ENCODE assay signal across 8 cellular contexts in the genomic region with DNA sequence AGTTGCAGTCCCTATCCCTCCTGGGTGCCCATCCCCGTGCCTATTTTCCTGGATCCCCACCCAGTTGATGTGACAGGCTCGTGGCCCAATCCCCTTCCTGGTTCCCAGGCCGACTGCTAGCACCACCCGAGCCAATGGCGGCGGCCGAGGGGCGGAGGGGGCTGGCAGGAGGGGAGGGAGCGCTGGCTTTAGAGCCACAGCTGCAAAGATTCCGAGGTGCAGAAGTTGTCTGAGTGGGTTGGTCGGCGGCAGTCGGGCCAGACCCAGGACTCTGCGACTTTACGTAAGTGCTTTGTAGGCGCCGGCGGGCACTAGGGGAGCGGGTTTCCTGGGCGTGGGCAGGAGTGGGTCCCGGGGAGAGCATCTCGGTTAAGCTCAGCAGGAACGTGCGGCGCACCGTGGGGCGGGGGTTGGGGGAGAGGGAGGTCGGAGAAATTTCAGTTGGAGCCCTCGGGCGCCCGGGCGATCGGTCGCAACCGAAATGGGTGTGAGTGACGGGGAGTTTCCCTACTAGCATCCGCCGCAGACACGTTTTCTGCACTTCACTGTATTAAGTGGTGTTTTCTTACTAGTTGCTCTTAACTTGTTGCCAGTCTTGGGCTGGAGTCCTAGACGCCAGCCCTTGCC. TPM values are rescaled to one million over a fixed set of nuclear protein-coding genes. Genes with fewer than 3 reads are reported as not detected.
DNase-seq lines count a peak whose midpoint lies in the region; ATAC-seq and TF ChIP-seq lines count a peak whose summit lies in the region.

A gene with protein sequence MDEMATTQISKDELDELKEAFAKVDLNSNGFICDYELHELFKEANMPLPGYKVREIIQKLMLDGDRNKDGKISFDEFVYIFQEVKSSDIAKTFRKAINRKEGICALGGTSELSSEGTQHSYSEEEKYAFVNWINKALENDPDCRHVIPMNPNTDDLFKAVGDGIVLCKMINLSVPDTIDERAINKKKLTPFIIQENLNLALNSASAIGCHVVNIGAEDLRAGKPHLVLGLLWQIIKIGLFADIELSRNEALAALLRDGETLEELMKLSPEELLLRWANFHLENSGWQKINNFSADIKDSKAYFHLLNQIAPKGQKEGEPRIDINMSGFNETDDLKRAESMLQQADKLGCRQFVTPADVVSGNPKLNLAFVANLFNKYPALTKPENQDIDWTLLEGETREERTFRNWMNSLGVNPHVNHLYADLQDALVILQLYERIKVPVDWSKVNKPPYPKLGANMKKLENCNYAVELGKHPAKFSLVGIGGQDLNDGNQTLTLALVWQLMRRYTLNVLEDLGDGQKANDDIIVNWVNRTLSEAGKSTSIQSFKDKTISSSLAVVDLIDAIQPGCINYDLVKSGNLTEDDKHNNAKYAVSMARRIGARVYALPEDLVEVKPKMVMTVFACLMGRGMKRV (plus strand): TSS at position 197 of the 627 bp plus-strand sequence. CDS start 49,077 bp downstream, outside the sequence.

- BruUV-seq in OCI-LY7 (replicated peaks; lab: Mats Ljungman, UMichigan): no TSS peak

- CTCF ChIA-PET in OCI-LY7 (lab: Charles Lee; ENCODE audit: unreplicated experiment): no interaction called here

- no peak within 1 kb of the TSS for H3K4me3 ChIP-seq in OCI-LY7 (ENCODE audit: low read depth, low read length, poor library complexity, severe bottlenecking)

- H3K36me3 Mint-ChIP-seq in activated T-helper 2 cell treated with anti-CD3 and anti-CD28 coated beads, Interferon-gamma antibody, Interleukin-2, Interleukin-4, amounts not matched to agents 10 μg/mL and 5 μg/mL and 100 μg/mL, durations not matched to agents 14 hours and 24 hours and 36 hours (ENCODE audit: low read depth): no peaks in the 10 kb centered on the region
- H3K36me3 Mint-ChIP-seq in nephron (ENCODE audit: low read depth): peaks cover 7% of the 10 kb centered on the region

- H3K27ac ChIP-seq in OCI-LY7 (ENCODE audit: low read depth, low read length, poor library complexity, severe bottlenecking): no peak within 1 kb of the TSS

- no peaks in the 10 kb centered on the region for H3K4me1 Mint-ChIP-seq in activated T-helper 2 cell treated with anti-CD3 and anti-CD28 coated beads, Interferon-gamma antibody, Interleukin-2, Interleukin-4, amounts not matched to agents 10 μg/mL and 5 μg/mL and 100 μg/mL, durations not matched to agents 14 hours and 24 hours and 36 hours (ENCODE audit: low read depth)
- H3K4me1 Mint-ChIP-seq in nephron: peaks cover 54% of the 10 kb centered on the region

- POLR2A ChIA-PET in OCI-LY7 (lab: Charles Lee): no interaction called here

- ATAC-seq in GM21786 (IDR thresholded peaks at IDR 0.05; ENCODE audit: unreplicated experiment): peak; percentile 43

- no peaks in the 10 kb centered on the region for H3K9me3 Mint-ChIP-seq in activated T-helper 2 cell treated with anti-CD3 and anti-CD28 coated beads, Interferon-gamma antibody, Interleukin-2, Interleukin-4, amounts not matched to agents 10 μg/mL and 5 μg/mL and 100 μg/mL, durations not matched to agents 14 hours and 24 hours and 36 hours
- H3K9me3 Mint-ChIP-seq in nephron: no peaks in the 10 kb centered on the region

- no peaks in the 10 kb centered on the region for H3K4me1 ChIP-seq in OCI-LY7 (ENCODE audit: insufficient read depth, low read length, poor library complexity, severe bottlenecking)

- TF ChIP-seq CTCF in nephron (IDR thresholded peaks at IDR 0.05; ENCODE audit: unreplicated experiment in 3 of 3): no peak
- TF ChIP-seq CTCF in OCI-LY7 (conservative IDR thresholded peaks at IDR 0.05; ENCODE audit: low read length): no peak

- no peaks in the 10 kb centered on the region for H3K9me2 ChIP-seq in OCI-LY7 (ENCODE audit: insufficient read depth, low read length)

- H3K9me3 ChIP-seq in OCI-LY7 (ENCODE audit: low read length): no peaks in the 10 kb centered on the region

- no peak within 1 kb of the TSS for H3K27ac Mint-ChIP-seq in activated T-helper 2 cell treated with anti-CD3 and anti-CD28 coated beads, Interferon-gamma antibody, Interleukin-2, Interleukin-4, amounts not matched to agents 10 μg/mL and 5 μg/mL and 100 μg/mL, durations not matched to agents 14 hours and 24 hours and 36 hours
- H3K27ac Mint-ChIP-seq in nephron: peak within 1 kb of the TSS; percentile 99

- no peaks in the 10 kb centered on the region for H4K20me1 ChIP-seq in OCI-LY7 (ENCODE audit: insufficient read depth, low read length)

- H3K36me3 ChIP-seq in OCI-LY7 (ENCODE audit: insufficient read depth, low read length): no peaks in the 10 kb centered on the region

- peak; percentile 52 for DNase-seq in DMS53 treated with DMSO at 0.1 percent for 48 hours (lab: John Stamatoyannopoulos, UW; ENCODE audit: unreplicated experiment)
- peak; percentile 49 for DNase-seq in NCI-H1436 (lab: John Stamatoyannopoulos, UW)
- peak; percentile 10 for DNase-seq in activated T-helper 2 cell treated with anti-CD3 and anti-CD28 coated beads, Interferon-gamma antibody, Interleukin-2, Interleukin-4, amounts not matched to agents 10 μg/mL and 5 μg/mL and 100 μg/mL, durations not matched to agents 14 hours and 24 hours and 36 hours (ENCODE audit: low spot score)
- DNase-seq in germinal center (ENCODE audit: low spot score): peak; percentile 4
- no peak for DNase-seq in OCI-LY7 (ENCODE audit: low spot score)
- DNase-seq in NCI-H1694 (lab: John Stamatoyannopoulos, UW): no peak

- peak within 1 kb of the TSS; percentile 72 for H3K4me3 Mint-ChIP-seq in activated T-helper 2 cell treated with anti-CD3 and anti-CD28 coated beads, Interferon-gamma antibody, Interleukin-2, Interleukin-4, amounts not matched to agents 10 μg/mL and 5 μg/mL and 100 μg/mL, durations not matched to agents 14 hours and 24 hours and 36 hours (ENCODE audit: low read depth)
- peak within 1 kb of the TSS; percentile 99 to 100 (median 99) for H3K4me3 Mint-ChIP-seq in nephron

- H3K27me3 Mint-ChIP-seq in activated T-helper 2 cell treated with anti-CD3 and anti-CD28 coated beads, Interferon-gamma antibody, Interleukin-2, Interleukin-4, amounts not matched to agents 10 μg/mL and 5 μg/mL and 100 μg/mL, durations not matched to agents 14 hours and 24 hours and 36 hours (ENCODE audit: low read depth): peaks cover 19% of the 10 kb centered on the region
- peaks cover 3% of the 10 kb centered on the region for H3K27me3 Mint-ChIP-seq in nephron (ENCODE audit: low read depth)

- intact Hi-C loops in activated T-helper 2 cell treated with anti-CD3 and anti-CD28 coated beads, Interferon-gamma antibody, Interleukin-2, Interleukin-4, amounts not matched to agents 10 μg/mL and 5 μg/mL and 100 μg/mL, durations not matched to agents 14 hours and 24 hours and 36 hours (cut with micrococcal nuclease): loop anchor here (2.0 kb wide), 1 partner anchor 24 kb away; no protein-coding TSS in a partner anchor
- intact Hi-C loops in OCI-LY7 (cut with micrococcal nuclease; ENCODE audit: unreplicated experiment): no loop called here

- H2AFZ ChIP-seq in OCI-LY7 (ENCODE audit: low read length): no peak within 1 kb of the TSS

- H3K4me2 ChIP-seq in OCI-LY7 (ENCODE audit: low read length): no peak within 1 kb of the TSS

- H3K79me2 ChIP-seq in OCI-LY7 (ENCODE audit: insufficient read depth, low read depth, low read length): no peaks in the 10 kb centered on the region

RNA-seq across cellular contexts. Expression of the gene that starts here (rescaled TPM):
- total RNA-seq in activated T-helper 2 cell treated with anti-CD3 and anti-CD28 coated beads, Interferon-gamma antibody, Interleukin-2, Interleukin-4, amounts not matched to agents 10 μg/mL and 5 μg/mL and 100 μg/mL, durations not matched to agents 14 hours and 24 hours and 36 hours: 3.1 and 5.4 TPM in 2 replicates
- total RNA-seq in OCI-LY7 (2014; rRNA removed; shearing (Covaris generic)): not detected in 2 replicates
- total RNA-seq in OCI-LY7 (2022): not detected in 2 replicates

Comparison
In these comparisons a context has a peak if more than half of its experiments do, and no peak if none do; other contexts are left out.
1. DNase-seq: peak in DMS53 treated with DMSO at 0.1 percent for 48 hours (single experiment), NCI-H1436 (single experiment), activated T-helper 2 cell treated with anti-CD3 and anti-CD28 coated beads, Interferon-gamma antibody, Interleukin-2, Interleukin-4, amounts not matched to agents 10 μg/mL and 5 μg/mL and 100 μg/mL, durations not matched to agents 14 hours and 24 hours and 36 hours (single experiment) and germinal center (single experiment); none in OCI-LY7 (single experiment) and NCI-H1694 (single experiment).